1 cellular context compared by ENCODE assay signal in the genomic region with DNA sequence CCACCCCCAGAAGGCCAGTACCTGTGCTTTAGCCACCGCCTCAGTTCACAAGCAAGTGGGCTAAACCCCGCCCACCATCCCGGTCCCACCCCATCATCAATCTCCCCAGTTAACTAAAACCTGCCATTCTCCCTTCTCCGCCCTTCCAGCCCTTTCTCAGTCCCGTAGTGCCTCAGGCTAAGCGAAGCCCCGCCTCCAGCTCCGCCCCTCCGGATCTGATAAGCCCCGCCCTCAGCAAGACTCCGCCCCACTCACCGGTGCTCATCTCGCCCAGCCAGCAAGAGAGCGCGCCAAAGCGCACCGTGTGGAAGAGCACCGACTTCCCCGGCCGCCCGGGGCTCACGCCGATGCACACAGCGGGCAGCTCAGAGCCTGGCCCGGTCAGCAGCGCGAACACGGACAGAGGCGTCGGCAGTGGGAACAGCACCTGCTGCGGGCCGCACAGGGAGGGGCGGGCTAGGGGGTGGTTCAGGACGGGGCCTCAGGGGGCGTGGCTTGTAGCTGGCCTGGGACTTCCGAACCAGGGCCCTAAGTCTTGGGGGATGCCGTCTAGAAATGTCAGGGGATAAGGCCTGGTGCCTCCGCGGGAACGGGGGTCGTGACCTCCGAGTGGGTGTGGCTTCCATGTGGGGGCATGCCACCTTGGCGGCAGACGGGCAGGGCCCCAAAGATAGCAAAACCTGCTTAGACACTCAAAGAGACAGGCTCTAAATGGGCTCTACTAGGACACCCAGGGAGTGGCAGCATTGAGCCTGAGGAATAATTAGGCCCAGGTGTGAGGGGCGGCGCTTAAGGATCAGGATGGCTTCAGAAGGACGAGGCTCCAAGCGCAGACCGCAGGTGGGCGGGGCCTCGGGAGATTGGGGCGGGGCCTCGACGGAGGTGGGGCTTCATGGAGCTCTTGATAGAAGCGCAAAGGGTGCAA.
TF ChIP-seq lines count a peak whose summit lies in the region.

No MANE protein-coding gene starts in this region.

TF ChIP-seq in K562, 482 proteins besides CTCF, POLR2A, EP300 and RAD21 (continued from another document):
- TF ChIP-seq, protein P1, sequence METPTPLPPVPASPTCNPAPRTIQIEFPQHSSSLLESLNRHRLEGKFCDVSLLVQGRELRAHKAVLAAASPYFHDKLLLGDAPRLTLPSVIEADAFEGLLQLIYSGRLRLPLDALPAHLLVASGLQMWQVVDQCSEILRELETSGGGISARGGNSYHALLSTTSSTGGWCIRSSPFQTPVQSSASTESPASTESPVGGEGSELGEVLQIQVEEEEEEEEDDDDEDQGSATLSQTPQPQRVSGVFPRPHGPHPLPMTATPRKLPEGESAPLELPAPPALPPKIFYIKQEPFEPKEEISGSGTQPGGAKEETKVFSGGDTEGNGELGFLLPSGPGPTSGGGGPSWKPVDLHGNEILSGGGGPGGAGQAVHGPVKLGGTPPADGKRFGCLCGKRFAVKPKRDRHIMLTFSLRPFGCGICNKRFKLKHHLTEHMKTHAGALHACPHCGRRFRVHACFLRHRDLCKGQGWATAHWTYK (CRISPR knock-in tag; IDR thresholded peaks at IDR 0.05), result peak; percentile 46; the same call in 1 of the 2 replicates
- TF ChIP-seq CREM (IDR thresholded peaks at IDR 0.05; ENCODE audit: low read depth), result no peak; the same call in 1 of the 2 replicates
- peak; percentile 96 for TF ChIP-seq MEIS2 (IDR thresholded peaks at IDR 0.05; ENCODE audit: partially characterized antibody)
- no peak for TF ChIP-seq NCOR1 (IDR thresholded peaks at IDR 0.05)
- TF ChIP-seq, protein P2, sequence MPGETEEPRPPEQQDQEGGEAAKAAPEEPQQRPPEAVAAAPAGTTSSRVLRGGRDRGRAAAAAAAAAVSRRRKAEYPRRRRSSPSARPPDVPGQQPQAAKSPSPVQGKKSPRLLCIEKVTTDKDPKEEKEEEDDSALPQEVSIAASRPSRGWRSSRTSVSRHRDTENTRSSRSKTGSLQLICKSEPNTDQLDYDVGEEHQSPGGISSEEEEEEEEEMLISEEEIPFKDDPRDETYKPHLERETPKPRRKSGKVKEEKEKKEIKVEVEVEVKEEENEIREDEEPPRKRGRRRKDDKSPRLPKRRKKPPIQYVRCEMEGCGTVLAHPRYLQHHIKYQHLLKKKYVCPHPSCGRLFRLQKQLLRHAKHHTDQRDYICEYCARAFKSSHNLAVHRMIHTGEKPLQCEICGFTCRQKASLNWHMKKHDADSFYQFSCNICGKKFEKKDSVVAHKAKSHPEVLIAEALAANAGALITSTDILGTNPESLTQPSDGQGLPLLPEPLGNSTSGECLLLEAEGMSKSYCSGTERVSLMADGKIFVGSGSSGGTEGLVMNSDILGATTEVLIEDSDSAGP (CRISPR knock-in tag; IDR thresholded peaks at IDR 0.05), result 0 out of 2 replicates have a peak, but pooled peaks have one; percentile 46
- no peak for TF ChIP-seq MYBL2 (IDR thresholded peaks at IDR 0.05; ENCODE audit: low read depth)
- no peak for TF ChIP-seq MYBL2 (CRISPR knock-in tag; IDR thresholded peaks at IDR 0.05; ENCODE audit: borderline replicate concordance)
- TF ChIP-seq SMARCA4 (IDR thresholded peaks at IDR 0.05), result no peak
- TF ChIP-seq, protein P3, sequence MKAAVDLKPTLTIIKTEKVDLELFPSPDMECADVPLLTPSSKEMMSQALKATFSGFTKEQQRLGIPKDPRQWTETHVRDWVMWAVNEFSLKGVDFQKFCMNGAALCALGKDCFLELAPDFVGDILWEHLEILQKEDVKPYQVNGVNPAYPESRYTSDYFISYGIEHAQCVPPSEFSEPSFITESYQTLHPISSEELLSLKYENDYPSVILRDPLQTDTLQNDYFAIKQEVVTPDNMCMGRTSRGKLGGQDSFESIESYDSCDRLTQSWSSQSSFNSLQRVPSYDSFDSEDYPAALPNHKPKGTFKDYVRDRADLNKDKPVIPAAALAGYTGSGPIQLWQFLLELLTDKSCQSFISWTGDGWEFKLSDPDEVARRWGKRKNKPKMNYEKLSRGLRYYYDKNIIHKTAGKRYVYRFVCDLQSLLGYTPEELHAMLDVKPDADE (conservative IDR thresholded peaks at IDR 0.05; ENCODE audit: control insufficient read depth, low read depth, low read length), result no peak
- TF ChIP-seq ZC3H4 (CRISPR knock-in tag; IDR thresholded peaks at IDR 0.05; ENCODE audit: borderline replicate concordance), result no peak
- TF ChIP-seq, protein P4, sequence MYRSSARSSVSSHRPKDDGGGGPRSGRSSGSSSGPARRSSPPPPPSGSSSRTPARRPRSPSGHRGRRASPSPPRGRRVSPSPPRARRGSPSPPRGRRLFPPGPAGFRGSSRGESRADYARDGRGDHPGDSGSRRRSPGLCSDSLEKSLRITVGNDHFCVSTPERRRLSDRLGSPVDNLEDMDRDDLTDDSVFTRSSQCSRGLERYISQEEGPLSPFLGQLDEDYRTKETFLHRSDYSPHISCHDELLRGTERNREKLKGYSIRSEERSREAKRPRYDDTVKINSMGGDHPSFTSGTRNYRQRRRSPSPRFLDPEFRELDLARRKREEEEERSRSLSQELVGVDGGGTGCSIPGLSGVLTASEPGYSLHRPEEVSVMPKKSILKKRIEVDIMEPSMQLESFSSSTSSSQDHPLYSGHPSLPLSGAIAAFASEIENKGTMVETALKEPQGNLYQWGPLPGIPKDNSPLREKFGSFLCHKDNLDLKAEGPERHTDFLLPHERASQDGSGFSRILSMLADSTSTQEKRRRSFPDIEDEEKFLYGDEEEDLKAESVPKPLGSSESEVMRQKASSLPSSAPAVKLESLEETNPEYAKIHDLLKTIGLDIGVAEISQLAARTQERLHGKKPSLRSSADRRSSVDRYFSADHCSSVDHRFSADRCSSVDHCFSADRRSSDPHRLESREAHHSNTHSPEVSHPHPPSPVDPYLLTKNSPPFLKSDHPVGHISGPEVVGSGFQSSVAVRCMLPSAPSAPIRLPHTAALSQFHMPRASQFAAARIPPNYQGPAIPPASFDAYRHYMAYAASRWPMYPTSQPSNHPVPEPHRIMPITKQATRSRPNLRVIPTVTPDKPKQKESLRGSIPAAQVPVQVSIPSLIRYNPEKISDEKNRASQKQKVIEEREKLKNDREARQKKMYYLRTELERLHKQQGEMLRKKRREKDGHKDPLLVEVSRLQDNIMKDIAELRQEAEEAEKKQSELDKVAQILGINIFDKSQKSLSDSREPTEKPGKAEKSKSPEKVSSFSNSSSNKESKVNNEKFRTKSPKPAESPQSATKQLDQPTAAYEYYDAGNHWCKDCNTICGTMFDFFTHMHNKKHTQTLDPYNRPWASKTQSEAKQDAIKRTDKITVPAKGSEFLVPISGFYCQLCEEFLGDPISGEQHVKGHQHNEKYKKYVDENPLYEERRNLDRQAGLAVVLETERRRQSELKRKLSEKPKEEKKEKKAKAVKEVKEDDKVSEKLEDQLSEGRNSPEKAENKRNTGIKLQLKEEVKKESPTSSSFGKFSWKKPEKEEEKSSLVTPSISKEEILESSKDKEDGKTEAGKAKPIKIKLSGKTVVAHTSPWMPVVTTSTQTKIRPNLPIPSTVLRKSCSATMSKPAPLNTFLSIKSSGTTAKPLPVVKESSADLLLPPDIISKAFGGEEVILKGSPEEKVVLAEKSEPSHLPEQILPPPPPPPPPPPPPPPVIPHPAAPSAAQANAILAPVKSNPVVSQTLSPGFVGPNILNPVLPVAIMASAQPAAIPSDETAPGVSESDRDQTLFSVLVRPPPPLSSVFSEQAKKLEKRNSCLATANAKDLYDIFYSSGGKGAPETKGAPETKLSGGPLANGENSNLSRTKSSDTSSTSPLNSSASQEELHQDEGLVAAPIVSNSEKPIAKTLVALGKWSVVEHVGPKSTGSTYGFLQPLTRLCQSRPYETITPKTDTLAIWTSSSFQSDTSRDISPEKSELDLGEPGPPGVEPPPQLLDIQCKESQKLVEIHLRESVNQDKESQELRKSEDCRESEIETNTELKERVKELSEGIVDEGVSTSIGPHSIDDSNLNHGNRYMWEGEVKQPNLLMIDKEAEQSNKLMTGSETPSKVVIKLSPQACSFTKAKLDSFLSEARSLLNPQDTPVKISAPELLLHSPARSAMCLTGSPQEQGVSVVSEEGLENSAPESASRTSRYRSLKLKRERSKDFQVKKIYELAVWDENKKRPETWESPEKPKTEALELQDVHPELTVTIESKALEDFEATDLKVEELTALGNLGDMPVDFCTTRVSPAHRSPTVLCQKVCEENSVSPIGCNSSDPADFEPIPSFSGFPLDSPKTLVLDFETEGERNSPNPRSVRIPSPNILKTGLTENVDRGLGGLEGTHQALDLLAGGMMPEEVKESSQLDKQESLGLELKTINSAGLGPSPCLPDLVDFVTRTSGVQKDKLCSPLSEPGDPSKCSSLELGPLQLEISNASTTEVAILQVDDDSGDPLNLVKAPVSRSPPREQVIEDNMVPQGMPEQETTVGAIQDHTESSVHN (IDR thresholded peaks at IDR 0.05; ENCODE audit: borderline replicate concordance in 1 of 2, low read depth in 1 of 2), result no peak
- no peak for TF ChIP-seq ZNF197 (CRISPR knock-in tag; IDR thresholded peaks at IDR 0.05; ENCODE audit: low read depth)
- TF ChIP-seq NR2C1 (IDR thresholded peaks at IDR 0.05), result peak; percentile 63; the same call in 1 of the 2 replicates
- TF ChIP-seq NR2C1 (tag; IDR thresholded peaks at IDR 0.05), result peak; percentile 67
- TF ChIP-seq, protein P5, sequence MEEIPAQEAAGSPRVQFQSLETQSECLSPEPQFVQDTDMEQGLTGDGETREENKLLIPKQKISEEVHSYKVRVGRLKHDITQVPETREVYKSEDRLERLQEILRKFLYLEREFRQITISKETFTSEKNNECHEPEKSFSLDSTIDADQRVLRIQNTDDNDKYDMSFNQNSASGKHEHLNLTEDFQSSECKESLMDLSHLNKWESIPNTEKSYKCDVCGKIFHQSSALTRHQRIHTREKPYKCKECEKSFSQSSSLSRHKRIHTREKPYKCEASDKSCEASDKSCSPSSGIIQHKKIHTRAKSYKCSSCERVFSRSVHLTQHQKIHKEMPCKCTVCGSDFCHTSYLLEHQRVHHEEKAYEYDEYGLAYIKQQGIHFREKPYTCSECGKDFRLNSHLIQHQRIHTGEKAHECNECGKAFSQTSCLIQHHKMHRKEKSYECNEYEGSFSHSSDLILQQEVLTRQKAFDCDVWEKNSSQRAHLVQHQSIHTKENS (CRISPR knock-in tag; IDR thresholded peaks at IDR 0.05), result no peak
- TF ChIP-seq BRD4 (IDR thresholded peaks at IDR 0.05), result no peak
- no peak for TF ChIP-seq RNF2 (IDR thresholded peaks at IDR 0.05)
- TF ChIP-seq, protein P6, sequence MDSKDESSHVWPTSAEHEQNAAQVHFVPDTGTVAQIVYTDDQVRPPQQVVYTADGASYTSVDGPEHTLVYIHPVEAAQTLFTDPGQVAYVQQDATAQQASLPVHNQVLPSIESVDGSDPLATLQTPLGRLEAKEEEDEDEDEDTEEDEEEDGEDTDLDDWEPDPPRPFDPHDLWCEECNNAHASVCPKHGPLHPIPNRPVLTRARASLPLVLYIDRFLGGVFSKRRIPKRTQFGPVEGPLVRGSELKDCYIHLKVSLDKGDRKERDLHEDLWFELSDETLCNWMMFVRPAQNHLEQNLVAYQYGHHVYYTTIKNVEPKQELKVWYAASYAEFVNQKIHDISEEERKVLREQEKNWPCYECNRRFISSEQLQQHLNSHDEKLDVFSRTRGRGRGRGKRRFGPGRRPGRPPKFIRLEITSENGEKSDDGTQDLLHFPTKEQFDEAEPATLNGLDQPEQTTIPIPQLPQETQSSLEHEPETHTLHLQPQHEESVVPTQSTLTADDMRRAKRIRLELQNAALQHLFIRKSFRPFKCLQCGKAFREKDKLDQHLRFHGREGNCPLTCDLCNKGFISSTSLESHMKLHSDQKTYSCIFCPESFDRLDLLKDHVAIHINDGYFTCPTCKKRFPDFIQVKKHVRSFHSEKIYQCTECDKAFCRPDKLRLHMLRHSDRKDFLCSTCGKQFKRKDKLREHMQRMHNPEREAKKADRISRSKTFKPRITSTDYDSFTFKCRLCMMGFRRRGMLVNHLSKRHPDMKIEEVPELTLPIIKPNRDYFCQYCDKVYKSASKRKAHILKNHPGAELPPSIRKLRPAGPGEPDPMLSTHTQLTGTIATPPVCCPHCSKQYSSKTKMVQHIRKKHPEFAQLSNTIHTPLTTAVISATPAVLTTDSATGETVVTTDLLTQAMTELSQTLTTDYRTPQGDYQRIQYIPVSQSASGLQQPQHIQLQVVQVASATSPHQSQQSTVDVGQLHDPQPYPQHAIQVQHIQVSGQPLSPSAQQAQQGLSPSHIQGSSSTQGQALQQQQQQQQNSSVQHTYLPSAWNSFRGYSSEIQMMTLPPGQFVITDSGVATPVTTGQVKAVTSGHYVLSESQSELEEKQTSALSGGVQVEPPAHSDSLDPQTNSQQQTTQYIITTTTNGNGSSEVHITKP (IDR thresholded peaks at IDR 0.05; ENCODE audit: partially characterized antibody), result peak; percentile 82
- no peak for TF ChIP-seq PPARD (CRISPR knock-in tag; IDR thresholded peaks at IDR 0.05)
- TF ChIP-seq DPF2 (IDR thresholded peaks at IDR 0.05), result peak; percentile 17; the same call in 1 of the 2 replicates
- TF ChIP-seq SMARCB1 (IDR thresholded peaks at IDR 0.05; ENCODE audit: insufficient read length, low read depth), result no peak
- peak; percentile 61; the same call in 1 of the 2 replicates for TF ChIP-seq CBX1 (IDR thresholded peaks at IDR 0.05; ENCODE audit: low read depth)
- peak; percentile 52 for TF ChIP-seq CCNT2 (IDR thresholded peaks at IDR 0.05; ENCODE audit: borderline replicate concordance, extremely low read depth, insufficient read length, low read depth, low read length)
- no peak for TF ChIP-seq PRPF4 (IDR thresholded peaks at IDR 0.05; ENCODE audit: insufficient read depth, low read depth, low read length, poor library complexity, severe bottlenecking)
- TF ChIP-seq HIVEP1 (CRISPR knock-in tag; IDR thresholded peaks at IDR 0.05), result no peak
- no peak for TF ChIP-seq SIRT6 (IDR thresholded peaks at IDR 0.05; ENCODE audit: low read depth, low read length)
- peak; percentile 40 for TF ChIP-seq ZBTB7A (IDR thresholded peaks at IDR 0.05; ENCODE audit: borderline replicate concordance, control insufficient read depth, low read depth, low read length)
- TF ChIP-seq MCM7 (IDR thresholded peaks at IDR 0.05), result no peak
- TF ChIP-seq RB1 (IDR thresholded peaks at IDR 0.05; ENCODE audit: low read depth), result peak; percentile 76
- TF ChIP-seq, protein P7, sequence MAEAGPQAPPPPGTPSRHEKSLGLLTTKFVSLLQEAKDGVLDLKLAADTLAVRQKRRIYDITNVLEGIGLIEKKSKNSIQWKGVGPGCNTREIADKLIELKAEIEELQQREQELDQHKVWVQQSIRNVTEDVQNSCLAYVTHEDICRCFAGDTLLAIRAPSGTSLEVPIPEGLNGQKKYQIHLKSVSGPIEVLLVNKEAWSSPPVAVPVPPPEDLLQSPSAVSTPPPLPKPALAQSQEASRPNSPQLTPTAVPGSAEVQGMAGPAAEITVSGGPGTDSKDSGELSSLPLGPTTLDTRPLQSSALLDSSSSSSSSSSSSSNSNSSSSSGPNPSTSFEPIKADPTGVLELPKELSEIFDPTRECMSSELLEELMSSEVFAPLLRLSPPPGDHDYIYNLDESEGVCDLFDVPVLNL (CRISPR knock-in tag; IDR thresholded peaks at IDR 0.05; ENCODE audit: low read depth), result peak; percentile 48; the same call in 1 of the 2 replicates
